ENCODE assay signal across 37 cellular contexts in genomic region chr12:49970658-49971057, GRCh38. TPM values are rescaled to one million over a fixed set of nuclear protein-coding genes. Genes with fewer than 3 reads are reported as not detected.
"Had no signal": no experiment of that assay in that cellular context is flagged by ENCODE, and none has a peak within 500 bp of the region (broad histone marks: within the 10 kb centered on the region; RNA-seq: fewer than 3 reads in every experiment).

No MANE protein-coding gene starts in this region.

- DNase-seq: cortex of kidney; effector memory CD8-positive, alpha-beta T cell; foreskin melanocyte; glutamatergic neuron; heart right ventricle; hippocampal formation; kidney glomerular epithelial cell; left colon; left ventricle myocardium superior; mesenchymal stem cell; mucosa of descending colon; naive B cell; stimulated activated CD4-positive, alpha-beta T cell treated with anti-CD3 and anti-CD28 coated beads, Interleukin-2, amount 100 ng/mL, for 24 hours; stimulated activated CD4-positive, alpha-beta T cell treated with anti-CD3 and anti-CD28 coated beads, Interleukin-4, amount 100 ng/mL, for 24 hours; stimulated activated naive CD4-positive, alpha-beta T cell treated with Interleukin-2 at 50 U/mL for 16 hours; stomach; thyroid gland; trophoblast cell had no signal

- ATAC-seq: effector memory CD8-positive, alpha-beta T cell; heart right ventricle; left colon; left ventricle myocardium superior; mucosa of descending colon; natural killer cell treated with Interleukin-12 subunit alpha and Interleukin-12 subunit beta and Interleukin-15 and Interleukin-18, amount 100 ng/mL, for 72 hours; sciatic nerve; stimulated activated effector memory CD8-positive, alpha-beta T cell treated with anti-CD3 and anti-CD28 coated beads, Interleukin-12 subunit alpha, Interleukin-12 subunit beta, amount 100 ng/mL, for 72 hours had no signal

- H3K27ac ChIP-seq: esophagus muscularis mucosa, heart right ventricle, prostate gland, right atrium auricular region, stomach, thyroid gland, vagina had no signal

- H3K4me3 ChIP-seq: esophagus muscularis mucosa, heart right ventricle, lung, mucosa of descending colon, prostate gland, right atrium auricular region, stomach, thyroid gland, vagina had no signal

- H3K9me3 ChIP-seq: esophagus muscularis mucosa, heart right ventricle, mucosa of descending colon, prostate gland, right atrium auricular region, stomach, thyroid gland, vagina had no signal

- FAIRE-seq: islet of Langerhans had no signal

- H3K36me3 ChIP-seq: esophagus muscularis mucosa, heart right ventricle, prostate gland, right atrium auricular region, stomach, thyroid gland, vagina had no signal

- H3K27me3 ChIP-seq: right atrium auricular region, thyroid gland, vagina had no signal

RNA-seq across cellular contexts. Expression of gene AQP6, which starts 2.1 kb away (rescaled TPM):
- total RNA-seq: dermis microvascular lymphatic vessel endothelial cell; epithelial cell of proximal tubule; heart right ventricle; left colon; left ventricle myocardium superior; natural killer cell treated with Interleukin-12 subunit alpha and Interleukin-12 subunit beta and Interleukin-15 and Interleukin-18, amount 100 ng/mL, for 72 hours; osteocyte; thyroid gland; ureter; vagina had no signal
- polyA plus RNA-seq: fibroblast of lung had no signal

RNA-seq across cellular contexts. Expression of gene AQP5, which starts 9.0 kb away (rescaled TPM):
- total RNA-seq: epithelial cell of proximal tubule; fibroblast of lung; left colon; mucosa of descending colon; natural killer cell treated with Interleukin-12 subunit alpha and Interleukin-12 subunit beta and Interleukin-15 and Interleukin-18, amount 100 ng/mL, for 72 hours; subcutaneous adipose tissue; vagina had no signal
- polyA plus RNA-seq: fibroblast of lung had no signal

RNA-seq across cellular contexts. Expression of gene AQP2, which starts 20.1 kb away (rescaled TPM):
- total RNA-seq: dermis microvascular lymphatic vessel endothelial cell; epithelial cell of proximal tubule; esophagus muscularis mucosa; fibroblast of lung; heart right ventricle; left colon; left ventricle myocardium superior; lung; mesothelial cell of epicardium; mucosa of descending colon; natural killer cell treated with Interleukin-12 subunit alpha and Interleukin-12 subunit beta and Interleukin-15 and Interleukin-18, amount 100 ng/mL, for 72 hours; neural crest cell; osteocyte; sciatic nerve; skeletal muscle tissue; subcutaneous adipose tissue; temporal lobe; vagina had no signal
- polyA plus RNA-seq: fibroblast of lung, lung, stomach had no signal
